Comparison of ENCODE assay signal across 8 cellular contexts in genomic region chr2:32356735-32357544, GRCh38. TPM values are rescaled to one million over a fixed set of nuclear protein-coding genes. Genes with fewer than 3 reads are reported as not detected.
A peak's percentile ranks its signal among the peaks of the same experiment; 100 is the strongest.
DNase-seq lines count a peak whose midpoint lies in the region; ATAC-seq and TF ChIP-seq lines count a peak whose summit lies in the region.

Gene BIRC6, plus strand, starts transcription at chr2:32357023. Its CDS starts 139 bp downstream, at chr2:32357162.

- no peaks in the 10 kb centered on the region for H3K27me3 ChIP-seq in Peyer's patch
- no peaks in the 10 kb centered on the region for H3K27me3 ChIP-seq in muscle layer of colon (ENCODE audit: control insufficient read depth in 1 of 2, insufficient read depth in 2 of 2, low read length in 2 of 2)

- H3K4me3 ChIP-seq in Peyer's patch (peak within 1 kb of the TSS; percentile 87 to 99 (median 93)), muscle layer of colon (ENCODE audit: low read depth in 1 of 2, low read length in 2 of 2) (peak within 1 kb of the TSS; percentile 87 to 95)

- peaks cover 15% of the 10 kb centered on the region for H3K36me3 ChIP-seq in KOPT-K1 (ENCODE audit: insufficient read depth, low read length)
- no peaks in the 10 kb centered on the region for H3K36me3 ChIP-seq in Peyer's patch
- no peaks in the 10 kb centered on the region for H3K36me3 ChIP-seq in muscle layer of colon (ENCODE audit: insufficient read depth, low read length)

- peak; percentile 85 for ATAC-seq in GM21825 (IDR thresholded peaks at IDR 0.05; ENCODE audit: unreplicated experiment)
- ATAC-seq in esophagus mucosa = peak; percentile 97

- TF ChIP-seq CTCF in Peyer's patch (IDR thresholded peaks at IDR 0.05) = peak in 3 of 6 experiments; percentile 20 to 23 (median 23)

- DNase-seq in DMS79 treated with DMSO at 0.1 percent for 48 hours (lab: John Stamatoyannopoulos, UW) (peak; percentile 92), Peyer's patch (peak; percentile 95 to 99 (median 99))
- DNase-seq in activated T-cell treated with anti-CD3 and anti-CD28 coated beads, Interleukin-2, amount 50 U/mL, for 48 hours = peak; percentile 98
- peak; percentile 82 to 88 for DNase-seq in stimulated activated CD8-positive, alpha-beta memory T cell treated with anti-CD3 and anti-CD28 coated beads, Interleukin-7, amount 100 ng/mL, for 1 hour (ENCODE audit: low read depth in 2 of 2)

- H3K4me1 ChIP-seq in Peyer's patch (peaks cover 0 to 30% (median 7%) of the 10 kb centered on the region in 4 donors), muscle layer of colon (ENCODE audit: insufficient read depth, low read length) (peaks cover 26% of the 10 kb centered on the region)

- H3K9ac ChIP-seq in muscle layer of colon (ENCODE audit: low read length) = peak within 1 kb of the TSS; percentile 95

- H3K9me3 ChIP-seq in KOPT-K1 (ENCODE audit: insufficient read depth, low read length, poor library complexity, severe bottlenecking) = no peaks in the 10 kb centered on the region
- H3K9me3 ChIP-seq in Peyer's patch = no peaks in the 10 kb centered on the region
- H3K9me3 ChIP-seq in muscle layer of colon (ENCODE audit: low read length) = no peaks in the 10 kb centered on the region

- H3K27ac ChIP-seq in KOPT-K1 (ENCODE audit: low read depth, low read length, poor library complexity, severe bottlenecking) = peak within 1 kb of the TSS; percentile 91
- H3K27ac ChIP-seq in Peyer's patch = peak within 1 kb of the TSS; percentile 95 to 98 (median 97)
- peak within 1 kb of the TSS; percentile 89 for H3K27ac ChIP-seq in muscle layer of colon (ENCODE audit: low read depth, low read length)

- peak; percentile 86 for TF ChIP-seq POLR2A in Peyer's patch (IDR thresholded peaks at IDR 0.05)

RNA-seq across cellular contexts. Expression of gene BIRC6, which starts in this region (rescaled TPM):
- total RNA-seq in Peyer's patch = 100 to 1,000 TPM; 133 to 237 (median 214) TPM
- 54.2 TPM for total RNA-seq in esophagus mucosa

Comparison
In these comparisons a context has a peak if more than half of its experiments do, and no peak if none do; other contexts are left out.
1. Peak in every context shown above with its lines: DNase-seq, ATAC-seq, H3K4me3 ChIP-seq and H3K27ac ChIP-seq.